ENCODE assay signal across 1 cellular context in the genomic region with DNA sequence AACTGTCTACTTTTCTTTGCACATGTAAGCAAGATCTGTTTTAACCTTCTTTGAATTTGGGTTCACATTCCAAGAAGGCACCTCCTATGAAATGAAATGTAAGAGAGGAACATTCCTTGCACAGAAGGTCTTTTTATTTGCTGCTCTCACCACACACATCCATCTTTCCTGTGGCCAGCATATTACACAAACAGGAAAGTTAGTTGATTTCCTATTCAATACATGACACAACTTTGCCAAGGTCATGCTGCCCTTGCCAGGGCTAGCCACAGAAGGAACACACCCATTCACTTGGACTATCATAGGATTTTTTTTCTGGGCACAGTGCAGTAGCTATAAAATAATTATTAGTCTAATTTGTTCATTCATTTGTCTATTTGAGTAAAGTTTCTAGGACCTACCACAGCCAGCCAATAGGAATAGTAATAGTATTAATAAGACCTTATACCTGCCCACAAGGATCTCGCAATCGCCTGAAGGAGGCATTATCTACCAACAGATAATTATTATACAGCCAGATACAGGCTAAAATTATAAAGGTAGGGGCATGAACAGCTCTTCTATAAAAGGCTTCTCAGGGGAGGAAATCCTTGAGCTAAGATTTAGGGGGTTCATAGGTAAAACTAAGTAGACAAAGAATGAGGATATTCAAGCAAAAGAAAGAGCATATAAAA.
TF ChIP-seq lines count a peak whose summit lies in the region.

No MANE protein-coding gene starts in this region.

TF ChIP-seq in H1, 55 proteins besides CTCF, POLR2A, EP300 and RAD21:
- TF ChIP-seq POLR2AphosphoS5 (IDR thresholded peaks at IDR 0.05; ENCODE audit: low read depth, low read length), result no peak
